Comparison of ENCODE assay signal across 1 cellular context in the genomic region with DNA sequence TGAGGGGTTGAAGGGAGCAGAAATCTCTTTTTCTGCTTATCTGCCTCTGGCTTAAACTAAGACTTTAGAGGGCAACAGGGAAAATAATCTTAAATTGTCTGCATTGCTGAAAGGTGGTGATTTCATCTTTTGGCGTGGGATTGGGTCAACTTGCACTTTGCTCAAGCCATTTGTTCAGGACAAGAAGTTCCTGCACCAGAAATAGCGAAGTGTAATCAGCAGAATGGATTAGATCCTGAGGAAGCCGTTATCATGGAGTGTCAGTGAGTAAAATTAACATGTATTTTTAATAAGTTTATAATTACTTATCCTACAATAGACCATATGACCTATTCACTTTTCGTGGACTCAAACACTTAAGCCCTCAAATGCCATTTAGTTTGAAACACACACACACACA.
TF ChIP-seq lines count a peak whose summit lies in the region.

No MANE protein-coding gene starts in this region.

TF ChIP-seq in GM23338, 12 proteins besides CTCF, POLR2A, EP300 and RAD21 (continued from another document):
- TF ChIP-seq, protein P1, sequence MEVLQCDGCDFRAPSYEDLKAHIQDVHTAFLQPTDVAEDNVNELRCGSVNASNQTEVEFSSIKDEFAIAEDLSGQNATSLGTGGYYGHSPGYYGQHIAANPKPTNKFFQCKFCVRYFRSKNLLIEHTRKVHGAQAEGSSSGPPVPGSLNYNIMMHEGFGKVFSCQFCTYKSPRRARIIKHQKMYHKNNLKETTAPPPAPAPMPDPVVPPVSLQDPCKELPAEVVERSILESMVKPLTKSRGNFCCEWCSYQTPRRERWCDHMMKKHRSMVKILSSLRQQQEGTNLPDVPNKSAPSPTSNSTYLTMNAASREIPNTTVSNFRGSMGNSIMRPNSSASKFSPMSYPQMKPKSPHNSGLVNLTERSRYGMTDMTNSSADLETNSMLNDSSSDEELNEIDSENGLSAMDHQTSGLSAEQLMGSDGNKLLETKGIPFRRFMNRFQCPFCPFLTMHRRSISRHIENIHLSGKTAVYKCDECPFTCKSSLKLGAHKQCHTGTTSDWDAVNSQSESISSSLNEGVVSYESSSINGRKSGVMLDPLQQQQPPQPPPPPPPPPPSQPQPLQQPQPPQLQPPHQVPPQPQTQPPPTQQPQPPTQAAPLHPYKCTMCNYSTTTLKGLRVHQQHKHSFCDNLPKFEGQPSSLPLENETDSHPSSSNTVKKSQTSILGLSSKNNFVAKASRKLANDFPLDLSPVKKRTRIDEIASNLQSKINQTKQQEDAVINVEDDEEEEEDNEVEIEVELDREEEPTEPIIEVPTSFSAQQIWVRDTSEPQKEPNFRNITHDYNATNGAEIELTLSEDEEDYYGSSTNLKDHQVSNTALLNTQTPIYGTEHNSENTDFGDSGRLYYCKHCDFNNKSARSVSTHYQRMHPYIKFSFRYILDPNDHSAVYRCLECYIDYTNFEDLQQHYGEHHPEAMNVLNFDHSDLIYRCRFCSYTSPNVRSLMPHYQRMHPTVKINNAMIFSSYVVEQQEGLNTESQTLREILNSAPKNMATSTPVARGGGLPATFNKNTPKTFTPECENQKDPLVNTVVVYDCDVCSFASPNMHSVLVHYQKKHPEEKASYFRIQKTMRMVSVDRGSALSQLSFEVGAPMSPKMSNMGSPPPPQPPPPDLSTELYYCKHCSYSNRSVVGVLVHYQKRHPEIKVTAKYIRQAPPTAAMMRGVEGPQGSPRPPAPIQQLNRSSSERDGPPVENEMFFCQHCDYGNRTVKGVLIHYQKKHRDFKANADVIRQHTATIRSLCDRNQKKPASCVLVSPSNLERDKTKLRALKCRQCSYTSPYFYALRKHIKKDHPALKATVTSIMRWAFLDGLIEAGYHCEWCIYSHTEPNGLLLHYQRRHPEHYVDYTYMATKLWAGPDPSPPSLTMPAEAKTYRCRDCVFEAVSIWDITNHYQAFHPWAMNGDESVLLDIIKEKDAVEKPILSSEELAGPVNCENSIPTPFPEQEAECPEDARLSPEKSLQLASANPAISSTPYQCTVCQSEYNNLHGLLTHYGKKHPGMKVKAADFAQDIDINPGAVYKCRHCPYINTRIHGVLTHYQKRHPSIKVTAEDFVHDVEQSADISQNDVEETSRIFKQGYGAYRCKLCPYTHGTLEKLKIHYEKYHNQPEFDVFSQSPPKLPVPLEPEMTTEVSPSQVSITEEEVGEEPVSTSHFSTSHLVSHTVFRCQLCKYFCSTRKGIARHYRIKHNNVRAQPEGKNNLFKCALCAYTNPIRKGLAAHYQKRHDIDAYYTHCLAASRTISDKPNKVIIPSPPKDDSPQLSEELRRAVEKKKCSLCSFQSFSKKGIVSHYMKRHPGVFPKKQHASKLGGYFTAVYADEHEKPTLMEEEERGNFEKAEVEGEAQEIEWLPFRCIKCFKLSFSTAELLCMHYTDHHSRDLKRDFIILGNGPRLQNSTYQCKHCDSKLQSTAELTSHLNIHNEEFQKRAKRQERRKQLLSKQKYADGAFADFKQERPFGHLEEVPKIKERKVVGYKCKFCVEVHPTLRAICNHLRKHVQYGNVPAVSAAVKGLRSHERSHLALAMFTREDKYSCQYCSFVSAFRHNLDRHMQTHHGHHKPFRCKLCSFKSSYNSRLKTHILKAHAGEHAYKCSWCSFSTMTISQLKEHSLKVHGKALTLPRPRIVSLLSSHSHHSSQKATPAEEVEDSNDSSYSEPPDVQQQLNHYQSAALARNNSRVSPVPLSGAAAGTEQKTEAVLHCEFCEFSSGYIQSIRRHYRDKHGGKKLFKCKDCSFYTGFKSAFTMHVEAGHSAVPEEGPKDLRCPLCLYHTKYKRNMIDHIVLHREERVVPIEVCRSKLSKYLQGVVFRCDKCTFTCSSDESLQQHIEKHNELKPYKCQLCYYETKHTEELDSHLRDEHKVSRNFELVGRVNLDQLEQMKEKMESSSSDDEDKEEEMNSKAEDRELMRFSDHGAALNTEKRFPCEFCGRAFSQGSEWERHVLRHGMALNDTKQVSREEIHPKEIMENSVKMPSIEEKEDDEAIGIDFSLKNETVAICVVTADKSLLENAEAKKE (CRISPR knock-in tag; IDR thresholded peaks at IDR 0.05): no peak
- TF ChIP-seq ZNF331 (CRISPR knock-in tag; IDR thresholded peaks at IDR 0.05; ENCODE audit: low read depth): no peak
- no peak for TF ChIP-seq STAT1 (IDR thresholded peaks at IDR 0.05; ENCODE audit: unreplicated experiment)
- TF ChIP-seq, protein P2, sequence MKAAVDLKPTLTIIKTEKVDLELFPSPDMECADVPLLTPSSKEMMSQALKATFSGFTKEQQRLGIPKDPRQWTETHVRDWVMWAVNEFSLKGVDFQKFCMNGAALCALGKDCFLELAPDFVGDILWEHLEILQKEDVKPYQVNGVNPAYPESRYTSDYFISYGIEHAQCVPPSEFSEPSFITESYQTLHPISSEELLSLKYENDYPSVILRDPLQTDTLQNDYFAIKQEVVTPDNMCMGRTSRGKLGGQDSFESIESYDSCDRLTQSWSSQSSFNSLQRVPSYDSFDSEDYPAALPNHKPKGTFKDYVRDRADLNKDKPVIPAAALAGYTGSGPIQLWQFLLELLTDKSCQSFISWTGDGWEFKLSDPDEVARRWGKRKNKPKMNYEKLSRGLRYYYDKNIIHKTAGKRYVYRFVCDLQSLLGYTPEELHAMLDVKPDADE (IDR thresholded peaks at IDR 0.05): no peak
TF ChIP-seq in GM23338: peak in this region for 0.
